In the genomic region with DNA sequence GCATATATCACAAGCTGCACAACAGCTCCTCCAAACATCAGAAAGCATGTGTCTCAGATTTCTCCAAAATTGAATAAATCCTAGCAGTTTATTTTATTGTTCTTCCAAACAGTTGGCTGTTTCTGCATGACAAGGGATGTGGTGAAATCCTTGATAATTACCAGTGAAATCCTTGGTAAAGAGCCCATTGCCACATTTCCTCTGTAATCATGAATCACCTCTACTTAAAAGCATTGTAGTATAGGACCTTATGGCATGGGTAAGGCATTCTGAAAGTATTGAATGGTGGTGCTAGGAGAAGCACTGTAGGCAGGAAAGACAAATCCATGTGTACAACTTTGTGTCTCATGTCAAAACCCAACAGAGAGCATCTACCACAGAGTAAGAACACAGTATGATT, we compare ENCODE assay signal across 15 cellular contexts.
"Had no signal": no experiment of that assay in that cellular context is flagged by ENCODE, and none has a peak within 500 bp of the region (broad histone marks: within the 10 kb centered on the region; RNA-seq: fewer than 3 reads in every experiment).

No MANE protein-coding gene starts in this region.

- H3K4me3 Mint-ChIP-seq: activated naive CD4-positive, alpha-beta T cell treated with anti-CD3 and anti-CD28 coated beads, Interleukin-2, amount 50 U/mL, for 24 hours; memory B cell; nephron; type B pancreatic cell had no signal

- H3K9me3 Mint-ChIP-seq: nephron, type B pancreatic cell had no signal

- ATAC-seq: foreskin keratinocyte, psoas muscle had no signal

- H3K9me3 ChIP-seq: breast epithelium, esophagus muscularis mucosa, psoas muscle, sigmoid colon had no signal

- H3K36me3 Mint-ChIP-seq: activated naive CD4-positive, alpha-beta T cell treated with anti-CD3 and anti-CD28 coated beads, Interleukin-2, amount 50 U/mL, for 24 hours; memory B cell; type B pancreatic cell had no signal

- H3K4me3 ChIP-seq: breast epithelium, esophagus muscularis mucosa, psoas muscle, sigmoid colon had no signal

- H3K36me3 ChIP-seq: breast epithelium, esophagus muscularis mucosa, sigmoid colon had no signal

- H3K27ac ChIP-seq: breast epithelium, esophagus muscularis mucosa, foreskin keratinocyte, psoas muscle, sigmoid colon had no signal

- H3K4me1 Mint-ChIP-seq: activated naive CD4-positive, alpha-beta T cell treated with anti-CD3 and anti-CD28 coated beads, Interleukin-2, amount 50 U/mL, for 24 hours; memory B cell had no signal

- H3K27me3 Mint-ChIP-seq: activated naive CD4-positive, alpha-beta T cell treated with anti-CD3 and anti-CD28 coated beads, Interleukin-2, amount 50 U/mL, for 24 hours; memory B cell; type B pancreatic cell had no signal

- H3K27ac Mint-ChIP-seq: activated naive CD4-positive, alpha-beta T cell treated with anti-CD3 and anti-CD28 coated beads, Interleukin-2, amount 50 U/mL, for 24 hours; memory B cell; nephron; type B pancreatic cell had no signal

- H3K27me3 ChIP-seq: breast epithelium, esophagus muscularis mucosa, foreskin keratinocyte, sigmoid colon had no signal

- H3K4me1 ChIP-seq: breast epithelium, esophagus muscularis mucosa, foreskin keratinocyte, psoas muscle, sigmoid colon had no signal

- DNase-seq: activated CD4-positive, alpha-beta T cell treated with anti-CD3 and anti-CD28 coated beads, Interleukin-2, amount 50 U/mL, for 1 hour; amygdala; head of caudate nucleus; psoas muscle; sigmoid colon; stimulated activated CD4-positive, alpha-beta T cell treated with anti-CD3 and anti-CD28 coated beads, Interleukin-12 subunit alpha, Interleukin-12 subunit beta, amount 100 ng/mL, for 4 hours; stimulated activated naive CD4-positive, alpha-beta T cell; T-helper 2 cell had no signal
